9 cellular contexts compared by ENCODE assay signal in genomic region chr16:89122322-89122831, GRCh38. TPM values are rescaled to one million over a fixed set of nuclear protein-coding genes. Genes with fewer than 3 reads are reported as not detected.
DNase-seq lines count a peak whose midpoint lies in the region; ATAC-seq lines count a peak whose summit lies in the region.
"Had no signal": no experiment of that assay in that cellular context is flagged by ENCODE, and none has a peak within 500 bp of the region (broad histone marks: within the 10 kb centered on the region; RNA-seq: fewer than 3 reads in every experiment).

No MANE protein-coding gene starts in this region.

- WGBS in GM23248 (ENCODE audit: low coverage in 1 of 2, low lambda C conversion rate in 2 of 2, missing lambda C conversion rate in 2 of 2), 2 experiments = 87 to 92% methylated on average over 10 of the region's 10 CpGs

- ATAC-seq in GM21526 (IDR thresholded peaks at IDR 0.05; ENCODE audit: low FRiP score, unreplicated experiment) (peak; percentile 47), HG02571 (IDR thresholded peaks at IDR 0.05; ENCODE audit: unreplicated experiment) (no peak)

- no peaks in the 10 kb centered on the region for H3F3A ChIP-seq in GM23248 (ENCODE audit: insufficient read depth)

- H3K79me2 ChIP-seq in GM23248 (ENCODE audit: insufficient read depth) = no peaks in the 10 kb centered on the region

- no peaks in the 10 kb centered on the region for H3K9me2 ChIP-seq in GM23248 (ENCODE audit: insufficient read depth)

- DNase-seq in NCI-H345 (lab: John Stamatoyannopoulos, UW) = peak; percentile 77
- peak; percentile 41 for DNase-seq in activated naive CD4-positive, alpha-beta T cell treated with Interleukin-2 at 50 U/mL for 16 hours
- peak; percentile 38 to 49 for DNase-seq in stimulated activated CD4-positive, alpha-beta T cell treated with anti-CD3 and anti-CD28 coated beads, Interleukin-2, amount 100 ng/mL, for 24 hours
- no peak for DNase-seq in superior temporal gyrus (ENCODE audit: extremely low spot score)
- no peak for DNase-seq in Ammon's horn (ENCODE audit: low spot score)
- no peak for DNase-seq in GM23248
- DNase-seq: HFFc6 had no signal

- H3K27me3 ChIP-seq in GM23248 (replicated peaks; ENCODE audit: insufficient read depth) = no peaks in the 10 kb centered on the region

- no peaks in the 10 kb centered on the region for H3K9me3 ChIP-seq in GM23248 (ENCODE audit: low read depth)

- H3K4me2 ChIP-seq in GM23248 (ENCODE audit: unreplicated experiment) = no peak overlapping the region

- H3K9ac ChIP-seq in GM23248 = no peak overlapping the region

- no peaks in the 10 kb centered on the region for H4K20me1 ChIP-seq in GM23248 (ENCODE audit: insufficient read depth)

- H3K4me1 ChIP-seq in GM23248 (ENCODE audit: insufficient read depth) = no peaks in the 10 kb centered on the region

- in situ Hi-C loops in GM23248 (cut with MboI) = no loop called here

- no peak overlapping the region for H3K4me3 ChIP-seq in GM23248

- no peak overlapping the region for H2AFZ ChIP-seq in GM23248

- H3K27ac ChIP-seq in GM23248 = no peak overlapping the region

- H3K36me3 ChIP-seq in GM23248 (ENCODE audit: low read depth) = no peaks in the 10 kb centered on the region

RNA-seq across cellular contexts. Expression of gene ACSF3, which starts 28.7 kb away (rescaled TPM):
- 17.1 and 26.7 TPM in 2 replicates for total RNA-seq in GM23248 (2014; rRNA removed; shearing (Covaris generic))
- polyA plus RNA-seq in GM23248 (2016; fragmentation: Nextera tagmentation; extraction: Ambion mirVana) = 15.2 and 15.9 TPM in 2 replicates

RNA-seq across cellular contexts. Expression of gene CDH15, which starts 49.2 kb away (rescaled TPM):
- not detected in 2 replicates for total RNA-seq in GM23248 (2014; rRNA removed; shearing (Covaris generic))
- 0.06 TPM in 2 replicates for polyA plus RNA-seq in GM23248 (2016; fragmentation: Nextera tagmentation; extraction: Ambion mirVana)

Comparison
In these comparisons a context has a peak if more than half of its experiments do, and no peak if none do; other contexts are left out.
1. DNase-seq: peak in NCI-H345 (single experiment), activated naive CD4-positive, alpha-beta T cell treated with Interleukin-2 at 50 U/mL for 16 hours (single experiment) and stimulated activated CD4-positive, alpha-beta T cell treated with anti-CD3 and anti-CD28 coated beads, Interleukin-2, amount 100 ng/mL, for 24 hours (2 of 2); none in superior temporal gyrus (single experiment), Ammon's horn (single experiment) and GM23248 (single experiment).